In the genomic region with DNA sequence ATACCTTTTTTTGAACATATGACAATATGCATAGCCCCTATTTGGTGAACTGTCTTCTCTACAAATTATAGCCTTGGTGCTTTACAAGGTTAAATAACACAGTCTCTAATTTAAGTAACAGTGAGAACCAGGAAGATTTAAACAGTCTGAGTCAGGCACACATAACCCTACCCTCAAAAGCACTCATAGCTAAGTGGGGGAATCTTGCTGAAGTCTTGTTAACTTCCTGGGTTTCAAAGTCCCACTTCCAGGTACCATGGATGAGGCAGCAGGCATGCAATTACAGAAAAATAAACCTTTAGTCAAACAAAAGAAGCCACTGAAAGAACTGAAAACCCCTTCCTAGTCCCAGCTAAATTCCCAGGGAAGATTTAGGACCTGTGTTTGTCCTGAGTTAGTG, we compare ENCODE assay signal across 11 cellular contexts.
A peak's percentile ranks its signal among the peaks of the same experiment; 100 is the strongest.
DNase-seq lines count a peak whose midpoint lies in the region; ATAC-seq and TF ChIP-seq lines count a peak whose summit lies in the region.
"Had no signal": no experiment of that assay in that cellular context is flagged by ENCODE, and none has a peak within 500 bp of the region (broad histone marks: within the 10 kb centered on the region; RNA-seq: fewer than 3 reads in every experiment).

No MANE protein-coding gene starts in this region.

- H3K27ac Mint-ChIP-seq in Caco-2 (ENCODE audit: unreplicated experiment) = peak overlapping the region; percentile 21
- no peak overlapping the region for H3K27ac Mint-ChIP-seq in activated naive CD8-positive, alpha-beta T cell treated with anti-CD3 and anti-CD28 coated beads for 36 hours

- H3K27me3 Mint-ChIP-seq in Caco-2 (ENCODE audit: insufficient read depth, unreplicated experiment) = no peaks in the 10 kb centered on the region
- H3K27me3 Mint-ChIP-seq in activated naive CD8-positive, alpha-beta T cell treated with anti-CD3 and anti-CD28 coated beads for 36 hours = peaks cover 5% of the 10 kb centered on the region

- peaks cover 7% of the 10 kb centered on the region for H3K36me3 Mint-ChIP-seq in Caco-2 (ENCODE audit: insufficient read depth, unreplicated experiment)
- H3K36me3 Mint-ChIP-seq in activated naive CD8-positive, alpha-beta T cell treated with anti-CD3 and anti-CD28 coated beads for 36 hours = no peaks in the 10 kb centered on the region

- H3K36me3 ChIP-seq in Caco-2 (ENCODE audit: control insufficient read depth, insufficient read depth, low read length) = no peaks in the 10 kb centered on the region
- no peaks in the 10 kb centered on the region for H3K36me3 ChIP-seq in heart left ventricle
- H3K36me3 ChIP-seq in psoas muscle (ENCODE audit: insufficient read depth in 1 of 2, low read depth in 1 of 2) = no peaks in the 10 kb centered on the region
- H3K36me3 ChIP-seq in OCI-LY7 (ENCODE audit: insufficient read depth, low read length) = no peaks in the 10 kb centered on the region

- no TSS peak for BruUV-seq in Caco-2 (replicated peaks; lab: Mats Ljungman, UMichigan)
- no TSS peak for BruUV-seq in OCI-LY7 (replicated peaks; lab: Mats Ljungman, UMichigan)

- peaks cover 23% of the 10 kb centered on the region for H3K4me1 Mint-ChIP-seq in Caco-2 (ENCODE audit: low read depth, unreplicated experiment)
- H3K4me1 Mint-ChIP-seq in activated naive CD8-positive, alpha-beta T cell treated with anti-CD3 and anti-CD28 coated beads for 36 hours = no peaks in the 10 kb centered on the region

- H3K27me3 ChIP-seq in Caco-2 (replicated peaks; ENCODE audit: control insufficient read depth, insufficient read depth, low read length) = no peaks in the 10 kb centered on the region
- H3K27me3 ChIP-seq in heart left ventricle = no peaks in the 10 kb centered on the region
- no peaks in the 10 kb centered on the region for H3K27me3 ChIP-seq in psoas muscle (ENCODE audit: insufficient read depth in 3 of 3, low read length in 2 of 3)

- TF ChIP-seq POLR2A in heart left ventricle (IDR thresholded peaks at IDR 0.05) = no peak

- no peaks in the 10 kb centered on the region for H3K9me2 ChIP-seq in OCI-LY7 (ENCODE audit: insufficient read depth, low read length)

- H3K79me2 ChIP-seq in OCI-LY7 (ENCODE audit: insufficient read depth, low read depth, low read length) = no peaks in the 10 kb centered on the region

- H3K4me1 ChIP-seq in Caco-2 (peaks cover 19% of the 10 kb centered on the region), heart left ventricle (peaks cover 3 to 94% (median 61%) of the 10 kb centered on the region in 12 donors), psoas muscle (peaks cover 53% of the 10 kb centered on the region), OCI-LY7 (ENCODE audit: insufficient read depth, low read length, poor library complexity, severe bottlenecking) (no peaks in the 10 kb centered on the region)

- POLR2A ChIA-PET in Caco-2 (lab: Charles Lee) = no interaction called here
- POLR2A ChIA-PET in OCI-LY7 (lab: Charles Lee) = interaction anchor here (0.6 to 0.7 kb wide), 2 partner anchors 22 to 646 kb away, joined by 3 read pairs; no protein-coding TSS in a partner anchor

- TF ChIP-seq CTCF in Caco-2 (IDR thresholded peaks at IDR 0.05; ENCODE audit: insufficient read depth in 1 of 2, low read depth in 1 of 2, low read length in 1 of 2, severe bottlenecking in 1 of 2, unreplicated experiment in 1 of 2) = no peak
- no peak for TF ChIP-seq CTCF in VCaP (conservative IDR thresholded peaks at IDR 0.05)
- TF ChIP-seq CTCF in heart left ventricle (IDR thresholded peaks at IDR 0.05) = no peak
- no peak for TF ChIP-seq CTCF in psoas muscle (IDR thresholded peaks at IDR 0.05)
- no peak for TF ChIP-seq CTCF in OCI-LY7 (conservative IDR thresholded peaks at IDR 0.05; ENCODE audit: low read length)

- H3K9me3 ChIP-seq in Caco-2 (no peaks in the 10 kb centered on the region), heart left ventricle (no peaks in the 10 kb centered on the region), psoas muscle (no peaks in the 10 kb centered on the region), OCI-LY7 (ENCODE audit: low read length) (no peaks in the 10 kb centered on the region)

- no peak overlapping the region for H2AFZ ChIP-seq in OCI-LY7 (ENCODE audit: low read length)

- no peak overlapping the region for H3K4me3 Mint-ChIP-seq in Caco-2 (ENCODE audit: unreplicated experiment)
- no peak overlapping the region for H3K4me3 Mint-ChIP-seq in activated naive CD8-positive, alpha-beta T cell treated with anti-CD3 and anti-CD28 coated beads for 36 hours

- DNase-seq in Caco-2 = no peak
- no peak for DNase-seq in heart left ventricle
- DNase-seq in psoas muscle = no peak
- no peak for DNase-seq in OCI-LY7 (ENCODE audit: low spot score)
- no peak for DNase-seq in activated naive CD8-positive, alpha-beta T cell treated with anti-CD3 and anti-CD28 coated beads for 36 hours
- DNase-seq: GF-D8, NCI-H526 treated with DMSO at 0.1 percent for 48 hours, occipital lobe had no signal

- no peaks in the 10 kb centered on the region for H4K20me1 ChIP-seq in OCI-LY7 (ENCODE audit: insufficient read depth, low read length)

- H3K27ac ChIP-seq in VCaP (peak overlapping the region; percentile 46), heart left ventricle (peak overlapping the region in 10 of 12 donors; percentile 28 to 81 (median 61)), psoas muscle (peak overlapping the region; percentile 88), OCI-LY7 (ENCODE audit: low read depth, low read length, poor library complexity, severe bottlenecking) (no peak overlapping the region)

- ATAC-seq in heart left ventricle = peak in 2 of 4 donors; percentile 9 to 13
- ATAC-seq in psoas muscle = peak in 1 of 4 donors; percentile 38
- ATAC-seq in GM18511 (IDR thresholded peaks at IDR 0.05; ENCODE audit: unreplicated experiment) = no peak
- ATAC-seq in HG03439 (IDR thresholded peaks at IDR 0.05; ENCODE audit: unreplicated experiment) = no peak

- H3K4me2 ChIP-seq in OCI-LY7 (ENCODE audit: low read length) = no peak overlapping the region

- H3K9me3 Mint-ChIP-seq in Caco-2 (ENCODE audit: unreplicated experiment) = no peaks in the 10 kb centered on the region
- H3K9me3 Mint-ChIP-seq in activated naive CD8-positive, alpha-beta T cell treated with anti-CD3 and anti-CD28 coated beads for 36 hours = no peaks in the 10 kb centered on the region

- intact Hi-C loops in Caco-2 (cut with micrococcal nuclease; ENCODE audit: unreplicated experiment) = loop anchor here (5.0 kb wide), 2 partner anchors 71 to 206 kb away; no protein-coding TSS in a partner anchor
- intact Hi-C loops in heart left ventricle (cut with DNase I) = loop anchor here in 3 of 10 donors (5.0 to 10.0 kb wide), 3 partner anchors 59 to 152 kb away; a partner anchor contains a TSS
- intact Hi-C loops in psoas muscle (cut with DNase I) = loop anchor here (5.0 kb wide), 4 partner anchors 46 to 81 kb away; no protein-coding TSS in a partner anchor
- intact Hi-C loops in OCI-LY7 (cut with micrococcal nuclease; ENCODE audit: unreplicated experiment) = no loop called here

- H3K4me3 ChIP-seq in Caco-2 (ENCODE audit: low read depth, low read length) = no peak overlapping the region
- H3K4me3 ChIP-seq in heart left ventricle = no peak overlapping the region
- no peak overlapping the region for H3K4me3 ChIP-seq in psoas muscle
- H3K4me3 ChIP-seq in OCI-LY7 (ENCODE audit: low read depth, low read length, poor library complexity, severe bottlenecking) = no peak overlapping the region

- CTCF ChIA-PET in Caco-2 (lab: Charles Lee) = interaction anchor here (0.8 kb wide), 1 partner anchor 79 kb away, joined by 3 read pairs; no protein-coding TSS in a partner anchor
- CTCF ChIA-PET in OCI-LY7 (lab: Charles Lee; ENCODE audit: unreplicated experiment) = no interaction called here
